Comparison of ENCODE assay signal across 16 cellular contexts in genomic region chr14:22296722-22297121, GRCh38.
DNase-seq lines count a peak whose midpoint lies in the region; ATAC-seq, FAIRE-seq and TF ChIP-seq lines count a peak whose summit lies in the region.
"Had no signal": no experiment of that assay in that cellular context is flagged by ENCODE, and none has a peak within 500 bp of the region (broad histone marks: within the 10 kb centered on the region; RNA-seq: fewer than 3 reads in every experiment).

No MANE protein-coding gene starts in this region.

- H3K4me1 ChIP-seq in SK-N-SH (ENCODE audit: control insufficient read depth in 1 of 2, insufficient read depth in 2 of 2, low read depth in 1 of 2, low read length in 1 of 2) (no peaks in the 10 kb centered on the region), smooth muscle cell (ENCODE audit: low read depth) (no peaks in the 10 kb centered on the region)
- H3K4me1 ChIP-seq: colonic mucosa had no signal

- POLR2A ChIA-PET in SK-N-SH (lab: Yijun Ruan, JAX) = no interaction called here

- FAIRE-seq in H54 (lab: Jason Lieb, UNC) = no peak
- FAIRE-seq: small intestine had no signal

- no peak for ATAC-seq in GM19035 (IDR thresholded peaks at IDR 0.05; ENCODE audit: unreplicated experiment)
- no peak for ATAC-seq in omental fat pad (ENCODE audit: low FRiP score)

- no peak overlapping the region for H3K4me2 ChIP-seq in SK-N-SH
- H3K4me2 ChIP-seq in smooth muscle cell = peak overlapping the region; percentile 3

- H3K36me3 ChIP-seq in SK-N-SH (replicated peaks in 1 of 2; ENCODE audit: control insufficient read depth in 1 of 2, insufficient read depth in 2 of 2, low read length in 1 of 2) = no peaks in the 10 kb centered on the region
- H3K36me3 ChIP-seq in smooth muscle cell (ENCODE audit: low read depth) = no peaks in the 10 kb centered on the region
- H3K36me3 ChIP-seq: colonic mucosa had no signal

- H3K9me2 ChIP-seq in SK-N-SH = no peaks in the 10 kb centered on the region

- no peak for TF ChIP-seq RAD21 in SK-N-SH (IDR thresholded peaks at IDR 0.05; ENCODE audit: low read length)

- TF ChIP-seq POLR2A in H54 (IDR thresholded peaks at IDR 0.05; ENCODE audit: low read depth, low read length) = no peak

- CTCF ChIA-PET in SK-N-SH (lab: Yijun Ruan, JAX) = no interaction called here

- H3K27me3 ChIP-seq in SK-N-SH (ENCODE audit: insufficient read depth) = no peaks in the 10 kb centered on the region; the same call in 1 of the 2 replicates
- no peaks in the 10 kb centered on the region for H3K27me3 ChIP-seq in smooth muscle cell (ENCODE audit: low read depth)
- H3K27me3 ChIP-seq: colonic mucosa had no signal

- DNase-seq in HCEC 1CT (peak; percentile 52), SK-N-SH (no peak), fibroblast of the aortic adventitia (ENCODE audit: low read depth) (peak; percentile 57), smooth muscle cell (lab: John Stamatoyannopoulos, UW; ENCODE audit: unreplicated experiment) (no peak), omental fat pad (ENCODE audit: low spot score) (no peak), H54 (ENCODE audit: insufficient read length, low spot score) (no peak)
- DNase-seq: colonic mucosa, COR-L47, foreskin melanocyte, GM23248, NCI-H1105, NCI-H510A, RPMI8226, small intestine, T1000 had no signal

- no peaks in the 10 kb centered on the region for H3K9me3 ChIP-seq in SK-N-SH
- no peaks in the 10 kb centered on the region for H3K9me3 ChIP-seq in smooth muscle cell (replicated peaks; ENCODE audit: low read depth)
- H3K9me3 ChIP-seq: colonic mucosa had no signal

- H3K9ac ChIP-seq in SK-N-SH = no peak overlapping the region
- no peak overlapping the region for H3K9ac ChIP-seq in smooth muscle cell (ENCODE audit: low read depth)
- H3K9ac ChIP-seq: GM23248 had no signal

- H2AFZ ChIP-seq in SK-N-SH (ENCODE audit: low read depth) (no peak overlapping the region), smooth muscle cell (ENCODE audit: low read depth) (no peak overlapping the region)
- H2AFZ ChIP-seq: GM23248 had no signal

- TF ChIP-seq CTCF in SK-N-SH (IDR thresholded peaks at IDR 0.05) = no peak
- TF ChIP-seq CTCF in fibroblast of the aortic adventitia (IDR thresholded peaks at IDR 0.05; ENCODE audit: insufficient read depth, low read length) = no peak
- no peak for TF ChIP-seq CTCF in smooth muscle cell (IDR thresholded peaks at IDR 0.05; ENCODE audit: borderline replicate concordance, insufficient read depth, poor library complexity, severe bottlenecking)
- no peak for TF ChIP-seq CTCF in omental fat pad (IDR thresholded peaks at IDR 0.05)

- H4K20me1 ChIP-seq in SK-N-SH (ENCODE audit: insufficient read depth) (no peaks in the 10 kb centered on the region), smooth muscle cell (ENCODE audit: low read depth) (no peaks in the 10 kb centered on the region)

- H3K79me2 ChIP-seq in SK-N-SH (ENCODE audit: insufficient read depth) = no peaks in the 10 kb centered on the region
- H3K79me2 ChIP-seq in smooth muscle cell (ENCODE audit: low read depth) = no peaks in the 10 kb centered on the region

- TF ChIP-seq EP300 in SK-N-SH (IDR thresholded peaks at IDR 0.05; ENCODE audit: borderline replicate concordance in 1 of 2, low read depth in 1 of 2, low read length in 1 of 2) = no peak

- WGBS in SK-N-SH (ENCODE audit: low lambda C conversion rate) = 3% methylated on average over 3 of the region's 3 CpGs
- WGBS in smooth muscle cell (ENCODE audit: low lambda C conversion rate) = 21% methylated on average over 3 of the region's 3 CpGs

- no peak overlapping the region for H3K27ac ChIP-seq in SK-N-SH (ENCODE audit: low read depth in 2 of 2, low read length in 1 of 2)
- H3K27ac ChIP-seq in smooth muscle cell (ENCODE audit: low read depth) = no peak overlapping the region
- H3K27ac ChIP-seq: colonic mucosa, GM23248 had no signal

- no peak overlapping the region for H3K4me3 ChIP-seq in SK-N-SH (ENCODE audit: low read depth in 2 of 2, low read length in 1 of 2)
- H3K4me3 ChIP-seq in fibroblast of the aortic adventitia (ENCODE audit: low read depth, low read length) = no peak overlapping the region
- no peak overlapping the region for H3K4me3 ChIP-seq in smooth muscle cell
- H3K4me3 ChIP-seq: colonic mucosa, GM23248 had no signal

- no peaks in the 10 kb centered on the region for H3F3A ChIP-seq in SK-N-SH (replicated peaks; ENCODE audit: insufficient read depth)
- H3F3A ChIP-seq in smooth muscle cell (ENCODE audit: low read depth) = no peaks in the 10 kb centered on the region

TF ChIP-seq in SK-N-SH, 30 proteins besides CTCF, POLR2A, EP300 and RAD21:
- TF ChIP-seq REST (IDR thresholded peaks at IDR 0.05; ENCODE audit: low read depth, low read length) = no peak
- TF ChIP-seq TAF1 (IDR thresholded peaks at IDR 0.05; ENCODE audit: borderline replicate concordance, low read depth, low read length) = no peak
- TF ChIP-seq RXRA (IDR thresholded peaks at IDR 0.05; ENCODE audit: borderline replicate concordance, low read depth) = no peak
- TF ChIP-seq JUND (IDR thresholded peaks at IDR 0.05) = no peak
- TF ChIP-seq TCF12 (IDR thresholded peaks at IDR 0.05) = peak; percentile 56
- TF ChIP-seq RFX5 (IDR thresholded peaks at IDR 0.05; ENCODE audit: low read length) = no peak
- TF ChIP-seq ELF1 (IDR thresholded peaks at IDR 0.05) = no peak
- TF ChIP-seq, protein P1, sequence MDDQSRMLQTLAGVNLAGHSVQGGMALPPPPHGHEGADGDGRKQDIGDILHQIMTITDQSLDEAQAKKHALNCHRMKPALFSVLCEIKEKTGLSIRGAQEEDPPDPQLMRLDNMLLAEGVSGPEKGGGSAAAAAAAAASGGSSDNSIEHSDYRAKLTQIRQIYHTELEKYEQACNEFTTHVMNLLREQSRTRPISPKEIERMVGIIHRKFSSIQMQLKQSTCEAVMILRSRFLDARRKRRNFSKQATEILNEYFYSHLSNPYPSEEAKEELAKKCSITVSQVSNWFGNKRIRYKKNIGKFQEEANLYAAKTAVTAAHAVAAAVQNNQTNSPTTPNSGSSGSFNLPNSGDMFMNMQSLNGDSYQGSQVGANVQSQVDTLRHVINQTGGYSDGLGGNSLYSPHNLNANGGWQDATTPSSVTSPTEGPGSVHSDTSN (IDR thresholded peaks at IDR 0.05) = peak; percentile 80
- TF ChIP-seq TEAD4 (IDR thresholded peaks at IDR 0.05; ENCODE audit: borderline replicate concordance, insufficient read depth) = peak; percentile 39; the same call in 1 of the 2 replicates
- 0 out of 2 replicates have a peak, but pooled peaks have one; percentile 5 for TF ChIP-seq FOSL2 (IDR thresholded peaks at IDR 0.05; ENCODE audit: borderline replicate concordance, low read depth)

Comparison
In these comparisons a context has a peak if more than half of its experiments do, and no peak if none do; other contexts are left out.
1. DNase-seq: peak in HCEC 1CT (single experiment) and fibroblast of the aortic adventitia (single experiment); none in SK-N-SH (single experiment), smooth muscle cell (single experiment), omental fat pad (single experiment) and H54 (single experiment).